ENCODE assay signal across 26 cellular contexts in genomic region chr18:54783100-54783499, GRCh38.
"Had no signal": no experiment of that assay in that cellular context is flagged by ENCODE, and none has a peak within 500 bp of the region (broad histone marks: within the 10 kb centered on the region; RNA-seq: fewer than 3 reads in every experiment).

No MANE protein-coding gene starts in this region.

- H3K27ac ChIP-seq: brain microvascular endothelial cell, esophagus muscularis mucosa, gastroesophageal sphincter, heart right ventricle, hepatocyte, WERI-Rb-1 had no signal

- DNase-seq: activated B cell treated with CpG ODN at 0.5 μM for 24 hours; activated CD4-positive, alpha-beta T cell treated with anti-CD3 and anti-CD28 coated beads for 48 hours; activated CD4-positive, alpha-beta T cell treated with anti-CD3 and anti-CD28 coated beads, Interleukin-2, amount 50 U/mL, for 1 hour; activated CD4-positive, alpha-beta T cell treated with anti-CD3 and anti-CD28 coated beads, Interleukin-2, amount 50 U/mL, for 48 hours; activated CD8-positive, alpha-beta memory T cell treated with anti-CD3 and anti-CD28 coated beads for 24 hours; activated CD8-positive, alpha-beta T cell treated with anti-CD3 and anti-CD28 coated beads for 36 hours; activated effector memory CD4-positive, alpha-beta T cell treated with Interleukin-2 at 50 U/mL for 16 hours; activated gamma-delta T cell treated with Interleukin-2 at 50 U/mL for 16 hours; activated naive CD4-positive, alpha-beta T cell treated with anti-CD3 and anti-CD28 coated beads, Interleukin-2, amount 50 U/mL, for 16 hours; activated naive CD4-positive, alpha-beta T cell treated with Interleukin-2 at 50 U/mL for 16 hours; activated T-cell treated with anti-CD3 and anti-CD28 coated beads, Interleukin-2, amount 50 U/mL, for 4 hours; amniotic stem cell; anterior cingulate cortex; brain microvascular endothelial cell; cortex of kidney; dermis blood vessel endothelial cell; effector CD4-positive, alpha-beta T cell; effector memory CD8-positive, alpha-beta T cell; erythroblast; foreskin melanocyte; heart right ventricle; T1000; WERI-Rb-1 had no signal

- H3K36me3 ChIP-seq: brain microvascular endothelial cell, esophagus muscularis mucosa, gastroesophageal sphincter, heart right ventricle, WERI-Rb-1 had no signal

- H3K4me1 ChIP-seq: esophagus muscularis mucosa, gastroesophageal sphincter, heart right ventricle had no signal

- H3K9me3 ChIP-seq: esophagus muscularis mucosa, gastroesophageal sphincter, heart right ventricle had no signal

- H3K4me3 ChIP-seq: esophagus muscularis mucosa, gastroesophageal sphincter, heart right ventricle, hepatocyte had no signal
